In genomic region chr13:40401911-40402776, GRCh38 we compare ENCODE assay signal across 8 cellular contexts.
DNase-seq lines count a peak whose midpoint lies in the region; ATAC-seq and TF ChIP-seq lines count a peak whose summit lies in the region.

No MANE protein-coding gene starts in this region.

- no peaks in the 10 kb centered on the region for H3K27me3 ChIP-seq in CD4-positive, CD25-positive, alpha-beta regulatory T cell (ENCODE audit: control insufficient read depth, insufficient read depth, low read length)
- no peaks in the 10 kb centered on the region for H3K27me3 ChIP-seq in SK-N-SH (ENCODE audit: insufficient read depth)

- H3K27ac ChIP-seq in CD4-positive, CD25-positive, alpha-beta regulatory T cell (ENCODE audit: insufficient read depth, low read length, poor library complexity, severe bottlenecking), result no peak overlapping the region
- peak overlapping the region; percentile 31 to 82; a peak in 3 of 4 replicates for H3K27ac ChIP-seq in SK-N-SH (ENCODE audit: low read depth in 2 of 2, low read length in 1 of 2)

- peak overlapping the region in 3 of 4 donors; percentile 57 to 70 (median 70) for H3K4me3 Mint-ChIP-seq in CD4-positive, CD25-positive, alpha-beta regulatory T cell
- H3K4me3 Mint-ChIP-seq in memory B cell, result peak overlapping the region; percentile 80
- H3K4me3 Mint-ChIP-seq in stimulated activated naive B cell treated with anti-CD40 and anti-IgM and Interleukin-4, amounts not matched to agents 10 μg/mL and 1 μg/mL and 100 μg/mL, for 72 hours, result peak overlapping the region; percentile 4 to 60

- no peaks in the 10 kb centered on the region for H3K36me3 ChIP-seq in CD4-positive, CD25-positive, alpha-beta regulatory T cell (ENCODE audit: control insufficient read depth, insufficient read depth, low read length)
- H3K36me3 ChIP-seq in SK-N-SH (replicated peaks in 1 of 2; ENCODE audit: control insufficient read depth in 1 of 2, insufficient read depth in 2 of 2, low read length in 1 of 2), result no peaks in the 10 kb centered on the region

- POLR2A ChIA-PET in SK-N-SH (lab: Yijun Ruan, JAX), result no interaction called here

- ATAC-seq in CD4-positive, CD25-positive, alpha-beta regulatory T cell (ENCODE audit: low read depth in 2 of 2), result peak; percentile 65 to 72
- ATAC-seq in GM19397 (IDR thresholded peaks at IDR 0.05; ENCODE audit: unreplicated experiment) (peak; percentile 88), HG03439 (IDR thresholded peaks at IDR 0.05; ENCODE audit: unreplicated experiment) (peak; percentile 86), memory B cell (ENCODE audit: low read depth) (peak; percentile 62)
- ATAC-seq in stimulated activated naive B cell treated with anti-CD40 and anti-IgM and Interleukin-4, amounts not matched to agents 10 μg/mL and 1 μg/mL and 100 μg/mL, for 72 hours (replicated peaks), result peak; percentile 100

- DNase-seq in CD4-positive, CD25-positive, alpha-beta regulatory T cell, result peak in 1 of 3 donors; percentile 54
- no peak for DNase-seq in SK-N-SH
- peak; percentile 97 for DNase-seq in dermis blood vessel endothelial cell
- no peak for DNase-seq in memory B cell (ENCODE audit: low spot score in 2 of 2)
- DNase-seq in stimulated activated naive B cell treated with anti-CD40 and anti-IgM and Interleukin-4, amounts not matched to agents 10 μg/mL and 1 μg/mL and 100 μg/mL, for 72 hours, result peak; percentile 87
- no peak for DNase-seq in cerebellar nuclear complex (lab: John Stamatoyannopoulos, UW)

- TF ChIP-seq EP300 in SK-N-SH (IDR thresholded peaks at IDR 0.05; ENCODE audit: borderline replicate concordance in 1 of 2, low read depth in 1 of 2, low read length in 1 of 2), result peak in 1 of 2 experiments; percentile 43; a peak in 1 of 4 replicates

- H3K9me2 ChIP-seq in SK-N-SH, result no peaks in the 10 kb centered on the region

- H3K9ac ChIP-seq in SK-N-SH, result peak overlapping the region; percentile 29; the same call in 1 of the 2 replicates

- no peaks in the 10 kb centered on the region for H3K27me3 Mint-ChIP-seq in CD4-positive, CD25-positive, alpha-beta regulatory T cell
- no peaks in the 10 kb centered on the region for H3K27me3 Mint-ChIP-seq in memory B cell
- no peaks in the 10 kb centered on the region for H3K27me3 Mint-ChIP-seq in stimulated activated naive B cell treated with anti-CD40 and anti-IgM and Interleukin-4, amounts not matched to agents 10 μg/mL and 1 μg/mL and 100 μg/mL, for 72 hours

- WGBS in SK-N-SH (ENCODE audit: low lambda C conversion rate), result 22% methylated on average over 9 of the region's 13 CpGs

- CTCF ChIA-PET in SK-N-SH (lab: Yijun Ruan, JAX), result no interaction called here

- no peaks in the 10 kb centered on the region for H4K20me1 ChIP-seq in SK-N-SH (ENCODE audit: insufficient read depth)

- peak overlapping the region; percentile 69 for H3K4me2 ChIP-seq in SK-N-SH

- peak overlapping the region; percentile 64; the same call in 1 of the 2 replicates for H2AFZ ChIP-seq in SK-N-SH (ENCODE audit: low read depth)

- TF ChIP-seq CTCF in SK-N-SH (IDR thresholded peaks at IDR 0.05), result no peak

- no peak for TF ChIP-seq RAD21 in SK-N-SH (IDR thresholded peaks at IDR 0.05; ENCODE audit: low read length)

- H3K27ac Mint-ChIP-seq in CD4-positive, CD25-positive, alpha-beta regulatory T cell, result peak overlapping the region; percentile 2 to 37 (median 15)
- no peak overlapping the region for H3K27ac Mint-ChIP-seq in memory B cell
- H3K27ac Mint-ChIP-seq in stimulated activated naive B cell treated with anti-CD40 and anti-IgM and Interleukin-4, amounts not matched to agents 10 μg/mL and 1 μg/mL and 100 μg/mL, for 72 hours, result peak overlapping the region; percentile 81

- peaks cover 6% of the 10 kb centered on the region for H3K4me1 ChIP-seq in CD4-positive, CD25-positive, alpha-beta regulatory T cell (ENCODE audit: control insufficient read depth, insufficient read depth, low read length, poor library complexity, severe bottlenecking)
- H3K4me1 ChIP-seq in SK-N-SH (ENCODE audit: control insufficient read depth in 1 of 2, insufficient read depth in 2 of 2, low read depth in 1 of 2, low read length in 1 of 2), result peaks cover 0 to 22% of the 10 kb centered on the region in 2 experiments; a peak in 3 of 4 replicates

- no peaks in the 10 kb centered on the region for H3K9me3 ChIP-seq in CD4-positive, CD25-positive, alpha-beta regulatory T cell (ENCODE audit: control insufficient read depth in 2 of 2, low read length in 2 of 2)
- H3K9me3 ChIP-seq in SK-N-SH, result no peaks in the 10 kb centered on the region

- peaks cover 30% of the 10 kb centered on the region for H3F3A ChIP-seq in SK-N-SH (replicated peaks; ENCODE audit: insufficient read depth)

- no peaks in the 10 kb centered on the region for H3K36me3 Mint-ChIP-seq in CD4-positive, CD25-positive, alpha-beta regulatory T cell
- no peaks in the 10 kb centered on the region for H3K36me3 Mint-ChIP-seq in memory B cell
- H3K36me3 Mint-ChIP-seq in stimulated activated naive B cell treated with anti-CD40 and anti-IgM and Interleukin-4, amounts not matched to agents 10 μg/mL and 1 μg/mL and 100 μg/mL, for 72 hours, result no peaks in the 10 kb centered on the region

- no peaks in the 10 kb centered on the region for H3K79me2 ChIP-seq in SK-N-SH (ENCODE audit: insufficient read depth)

- H3K4me1 Mint-ChIP-seq in CD4-positive, CD25-positive, alpha-beta regulatory T cell, result peaks cover 11 to 29% (median 16%) of the 10 kb centered on the region in 4 donors
- H3K4me1 Mint-ChIP-seq in memory B cell, result peaks cover 17% of the 10 kb centered on the region
- peaks cover 41 to 47% of the 10 kb centered on the region in 2 donors for H3K4me1 Mint-ChIP-seq in stimulated activated naive B cell treated with anti-CD40 and anti-IgM and Interleukin-4, amounts not matched to agents 10 μg/mL and 1 μg/mL and 100 μg/mL, for 72 hours

- H3K4me3 ChIP-seq in CD4-positive, CD25-positive, alpha-beta regulatory T cell (ENCODE audit: low read depth, low read length), result peak overlapping the region; percentile 42
- H3K4me3 ChIP-seq in SK-N-SH (ENCODE audit: low read depth in 2 of 2, low read length in 1 of 2), result peak overlapping the region in 1 of 2 experiments; percentile 46; a peak in 2 of 4 replicates

- peaks cover 0 to 7% (median 0%) of the 10 kb centered on the region in 7 donors for H3K9me3 Mint-ChIP-seq in CD4-positive, CD25-positive, alpha-beta regulatory T cell
- H3K9me3 Mint-ChIP-seq in memory B cell, result peaks cover 1% of the 10 kb centered on the region
- H3K9me3 Mint-ChIP-seq in stimulated activated naive B cell treated with anti-CD40 and anti-IgM and Interleukin-4, amounts not matched to agents 10 μg/mL and 1 μg/mL and 100 μg/mL, for 72 hours, result peaks cover 0 to 1% of the 10 kb centered on the region in 2 donors

TF ChIP-seq in SK-N-SH, 30 proteins besides CTCF, POLR2A, EP300 and RAD21 (continues in another document):
- TF ChIP-seq MAX (IDR thresholded peaks at IDR 0.05; ENCODE audit: low read depth) (peak; percentile 36; the same call in 1 of the 2 replicates), MXI1 (IDR thresholded peaks at IDR 0.05; ENCODE audit: low read depth, low read length) (no peak), FOSL2 (IDR thresholded peaks at IDR 0.05; ENCODE audit: borderline replicate concordance, low read depth) (peak; percentile 71), RFX5 (IDR thresholded peaks at IDR 0.05; ENCODE audit: low read length) (no peak), TCF12 (IDR thresholded peaks at IDR 0.05) (peak; percentile 66), SMC3 (IDR thresholded peaks at IDR 0.05; ENCODE audit: low read depth, low read length) (no peak), NFIC (IDR thresholded peaks at IDR 0.05; ENCODE audit: borderline replicate concordance) (peak; percentile 93), JUND (IDR thresholded peaks at IDR 0.05) (peak; percentile 70), PBX3 (IDR thresholded peaks at IDR 0.05) (peak; percentile 69), GABPA (IDR thresholded peaks at IDR 0.05; ENCODE audit: low read depth) (no peak), RXRA (IDR thresholded peaks at IDR 0.05; ENCODE audit: borderline replicate concordance, low read depth) (0 out of 2 replicates have a peak, but pooled peaks have one; percentile 70), GATA2 (CRISPR knock-in tag; IDR thresholded peaks at IDR 0.05) (no peak), CHD2 (IDR thresholded peaks at IDR 0.05; ENCODE audit: low read length, partially characterized antibody) (no peak), ZBTB33 (IDR thresholded peaks at IDR 0.05; ENCODE audit: borderline replicate concordance, low read depth) (no peak)

Comparison
In these comparisons a context has a peak if more than half of its experiments do, and no peak if none do; other contexts are left out.
1. DNase-seq: peak in dermis blood vessel endothelial cell (single experiment) and stimulated activated naive B cell treated with anti-CD40 and anti-IgM and Interleukin-4, amounts not matched to agents 10 μg/mL and 1 μg/mL and 100 μg/mL, for 72 hours (single experiment); none in SK-N-SH (single experiment), memory B cell (0 of 2) and cerebellar nuclear complex (0 of 2).
2. Peak in every context shown above with its lines, with median percentiles within 50 percentile points of each other: ATAC-seq and H3K4me3 Mint-ChIP-seq.